1 cellular context compared by ENCODE assay signal in the genomic region with DNA sequence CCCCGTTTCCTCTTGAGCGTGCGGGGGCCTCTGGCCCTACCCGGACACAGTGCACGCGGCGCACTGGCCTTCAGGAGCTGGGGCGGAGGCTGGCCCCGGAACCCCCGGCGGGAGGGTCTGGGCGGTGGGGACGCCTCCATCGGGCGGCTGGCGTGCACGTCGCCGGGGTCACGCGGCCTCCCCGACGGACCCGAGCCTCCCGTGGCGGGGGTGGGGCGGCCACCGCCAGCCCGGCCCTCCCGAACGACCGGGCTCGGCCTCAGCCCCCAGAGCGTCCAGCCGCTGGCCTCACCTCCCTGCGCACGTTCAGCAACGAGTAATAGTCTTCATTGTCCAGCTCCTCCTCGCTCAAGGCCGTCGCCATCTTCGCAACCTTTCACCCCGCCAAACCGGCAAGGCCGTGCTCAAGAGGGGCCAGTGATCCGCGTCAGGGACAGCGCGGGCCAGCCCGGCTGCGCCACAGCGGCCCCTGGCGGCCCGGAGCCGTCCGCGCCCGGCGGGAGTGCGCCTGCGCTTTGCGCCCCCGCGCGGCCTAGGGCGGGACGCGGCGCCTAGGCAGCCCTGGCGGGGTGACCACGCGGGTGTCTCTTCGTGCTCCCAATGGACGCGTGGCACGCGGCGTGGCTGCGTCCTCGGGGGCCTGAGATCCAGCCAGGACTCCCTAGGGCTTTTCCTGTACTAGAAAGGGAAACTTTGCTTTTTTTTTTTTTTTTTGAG.
A peak's percentile ranks its signal among the peaks of the same experiment; 100 is the strongest.
TF ChIP-seq lines count a peak whose summit lies in the region.

A gene with protein sequence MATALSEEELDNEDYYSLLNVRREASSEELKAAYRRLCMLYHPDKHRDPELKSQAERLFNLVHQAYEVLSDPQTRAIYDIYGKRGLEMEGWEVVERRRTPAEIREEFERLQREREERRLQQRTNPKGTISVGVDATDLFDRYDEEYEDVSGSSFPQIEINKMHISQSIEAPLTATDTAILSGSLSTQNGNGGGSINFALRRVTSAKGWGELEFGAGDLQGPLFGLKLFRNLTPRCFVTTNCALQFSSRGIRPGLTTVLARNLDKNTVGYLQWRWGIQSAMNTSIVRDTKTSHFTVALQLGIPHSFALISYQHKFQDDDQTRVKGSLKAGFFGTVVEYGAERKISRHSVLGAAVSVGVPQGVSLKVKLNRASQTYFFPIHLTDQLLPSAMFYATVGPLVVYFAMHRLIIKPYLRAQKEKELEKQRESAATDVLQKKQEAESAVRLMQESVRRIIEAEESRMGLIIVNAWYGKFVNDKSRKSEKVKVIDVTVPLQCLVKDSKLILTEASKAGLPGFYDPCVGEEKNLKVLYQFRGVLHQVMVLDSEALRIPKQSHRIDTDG (minus strand): TSS at position 380 of the 717 bp plus-strand sequence. CDS start 16 bp downstream, at position 364.

TF ChIP-seq in HepG2, 621 proteins besides CTCF, POLR2A, EP300 and RAD21 (continued from another document):
- TF ChIP-seq AGO2 (optimal IDR thresholded peaks at IDR 0.05; ENCODE audit: low read depth, low read length) (peak; percentile 87), IKZF1 (IDR thresholded peaks at IDR 0.05) (no peak), RFXANK (CRISPR knock-in tag; IDR thresholded peaks at IDR 0.05) (peak; percentile 73; the same call in 1 of the 2 replicates), RBFOX2 (IDR thresholded peaks at IDR 0.05; ENCODE audit: low read depth, low read length) (peak; percentile 91), ZFP1 (CRISPR knock-in tag; IDR thresholded peaks at IDR 0.05) (no peak), ZIK1 (CRISPR knock-in tag; IDR thresholded peaks at IDR 0.05; ENCODE audit: borderline replicate concordance, low read depth) (peak; percentile 98), ZNF501 (CRISPR knock-in tag; IDR thresholded peaks at IDR 0.05) (no peak; the same call in 1 of the 2 replicates), ZNF451 (CRISPR knock-in tag; IDR thresholded peaks at IDR 0.05) (peak; percentile 92), ATF1 (CRISPR knock-in tag; IDR thresholded peaks at IDR 0.05) (no peak), MEIS1 (CRISPR knock-in tag; IDR thresholded peaks at IDR 0.05; ENCODE audit: borderline replicate concordance) (no peak), MBNL3 (CRISPR knock-in tag; conservative IDR thresholded peaks at IDR 0.05) (0 out of 2 replicates have a peak, but pooled peaks have one; percentile 68), ZNF138 (CRISPR knock-in tag; IDR thresholded peaks at IDR 0.05; ENCODE audit: low read depth) (peak; percentile 85), POGZ (CRISPR knock-in tag; IDR thresholded peaks at IDR 0.05) (peak; percentile 57; the same call in 1 of the 2 replicates), ZNF143 (CRISPR knock-in tag; IDR thresholded peaks at IDR 0.05) (peak; percentile 65; the same call in 1 of the 2 replicates)
- TF ChIP-seq, protein P1, sequence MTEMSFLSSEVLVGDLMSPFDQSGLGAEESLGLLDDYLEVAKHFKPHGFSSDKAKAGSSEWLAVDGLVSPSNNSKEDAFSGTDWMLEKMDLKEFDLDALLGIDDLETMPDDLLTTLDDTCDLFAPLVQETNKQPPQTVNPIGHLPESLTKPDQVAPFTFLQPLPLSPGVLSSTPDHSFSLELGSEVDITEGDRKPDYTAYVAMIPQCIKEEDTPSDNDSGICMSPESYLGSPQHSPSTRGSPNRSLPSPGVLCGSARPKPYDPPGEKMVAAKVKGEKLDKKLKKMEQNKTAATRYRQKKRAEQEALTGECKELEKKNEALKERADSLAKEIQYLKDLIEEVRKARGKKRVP (CRISPR knock-in tag; IDR thresholded peaks at IDR 0.05): 0 out of 4 replicates have a peak, but pooled peaks of 1 of the 2 experiments have one; percentile 25
- TF ChIP-seq, protein P2, sequence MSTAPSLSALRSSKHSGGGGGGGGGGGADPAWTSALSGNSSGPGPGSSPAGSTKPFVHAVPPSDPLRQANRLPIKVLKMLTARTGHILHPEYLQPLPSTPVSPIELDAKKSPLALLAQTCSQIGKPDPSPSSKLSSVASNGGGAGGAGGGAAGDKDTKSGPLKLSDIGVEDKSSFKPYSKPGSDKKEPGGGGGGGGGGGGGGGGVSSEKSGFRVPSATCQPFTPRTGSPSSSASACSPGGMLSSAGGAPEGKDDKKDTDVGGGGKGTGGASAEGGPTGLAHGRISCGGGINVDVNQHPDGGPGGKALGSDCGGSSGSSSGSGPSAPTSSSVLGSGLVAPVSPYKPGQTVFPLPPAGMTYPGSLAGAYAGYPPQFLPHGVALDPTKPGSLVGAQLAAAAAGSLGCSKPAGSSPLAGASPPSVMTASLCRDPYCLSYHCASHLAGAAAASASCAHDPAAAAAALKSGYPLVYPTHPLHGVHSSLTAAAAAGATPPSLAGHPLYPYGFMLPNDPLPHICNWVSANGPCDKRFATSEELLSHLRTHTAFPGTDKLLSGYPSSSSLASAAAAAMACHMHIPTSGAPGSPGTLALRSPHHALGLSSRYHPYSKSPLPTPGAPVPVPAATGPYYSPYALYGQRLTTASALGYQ (CRISPR knock-in tag; IDR thresholded peaks at IDR 0.05): no peak; the same call in none of the 2 replicates
- TF ChIP-seq, protein P3, sequence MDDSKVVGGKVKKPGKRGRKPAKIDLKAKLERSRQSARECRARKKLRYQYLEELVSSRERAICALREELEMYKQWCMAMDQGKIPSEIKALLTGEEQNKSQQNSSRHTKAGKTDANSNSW (CRISPR knock-in tag; IDR thresholded peaks at IDR 0.05; ENCODE audit: borderline replicate concordance): peak; percentile 99; the same call in 1 of the 2 replicates
